In genomic region chr6:18326980-18327379, GRCh38 we compare ENCODE assay signal across 16 cellular contexts.
DNase-seq lines count a peak whose midpoint lies in the region; ATAC-seq and TF ChIP-seq lines count a peak whose summit lies in the region.
"Had no signal": no experiment of that assay in that cellular context is flagged by ENCODE, and none has a peak within 500 bp of the region (broad histone marks: within the 10 kb centered on the region; RNA-seq: fewer than 3 reads in every experiment).

No MANE protein-coding gene starts in this region.

- WGBS in aorta, 2 donors, result 46 to 58% methylated on average over 6 of the region's 6 CpGs

- H3K27me3 ChIP-seq in aorta (ENCODE audit: control insufficient read depth in 1 of 2, insufficient read depth in 2 of 2, low read length in 1 of 2) (no peaks in the 10 kb centered on the region), ascending aorta (no peaks in the 10 kb centered on the region)
- H3K27me3 ChIP-seq: MG63, SJCRH30 had no signal

- peaks cover 0 to 1% of the 10 kb centered on the region in 2 donors for H3K36me3 Mint-ChIP-seq in activated T-cell treated with anti-CD3 and anti-CD28 coated beads, Interleukin-2, amount 50 U/mL, for 72 hours (ENCODE audit: insufficient read depth in 2 of 2)
- H3K36me3 Mint-ChIP-seq in activated T-cell treated with anti-CD3 and anti-CD28 coated beads, Interleukin-2, amount 50 U/mL, for 24 hours (ENCODE audit: low read depth), result no peaks in the 10 kb centered on the region
- H3K36me3 Mint-ChIP-seq in memory B cell, result no peaks in the 10 kb centered on the region

- H3K4me1 ChIP-seq in aorta (ENCODE audit: control insufficient read depth in 1 of 2, insufficient read depth in 2 of 2, low read length in 2 of 2), result peaks cover 0 to 4% of the 10 kb centered on the region in 2 donors
- peaks cover 0 to 7% of the 10 kb centered on the region in 2 donors for H3K4me1 ChIP-seq in ascending aorta
- H3K4me1 ChIP-seq: SJCRH30 had no signal

- H3K9me3 ChIP-seq in aorta (ENCODE audit: control insufficient read depth, low read length) (no peaks in the 10 kb centered on the region), ascending aorta (no peaks in the 10 kb centered on the region)
- H3K9me3 ChIP-seq: MG63, SJCRH30 had no signal

- no peak overlapping the region for H3K4me3 Mint-ChIP-seq in activated T-cell treated with anti-CD3 and anti-CD28 coated beads, Interleukin-2, amount 50 U/mL, for 72 hours
- no peak overlapping the region for H3K4me3 Mint-ChIP-seq in activated T-cell treated with anti-CD3 and anti-CD28 coated beads, Interleukin-2, amount 50 U/mL, for 24 hours
- peak overlapping the region; percentile 31 for H3K4me3 Mint-ChIP-seq in memory B cell
- H3K4me3 Mint-ChIP-seq: GM23338 had no signal

- H3K36me3 ChIP-seq in aorta (ENCODE audit: control insufficient read depth in 1 of 2, insufficient read depth in 2 of 2, low read length in 1 of 2) (no peaks in the 10 kb centered on the region), ascending aorta (no peaks in the 10 kb centered on the region)
- H3K36me3 ChIP-seq: MG63, SJCRH30 had no signal

- H3K4me3 ChIP-seq in aorta (ENCODE audit: low read length in 2 of 2) (no peak overlapping the region), ascending aorta (no peak overlapping the region)
- H3K4me3 ChIP-seq: GM23338, MG63, SJCRH30 had no signal

- TF ChIP-seq CTCF in VCaP (conservative IDR thresholded peaks at IDR 0.05), result no peak
- no peak for TF ChIP-seq CTCF in ascending aorta (IDR thresholded peaks at IDR 0.05)

- no peak for DNase-seq in activated T-cell treated with anti-CD3 and anti-CD28 coated beads, Interleukin-2, amount 50 U/mL, for 72 hours
- DNase-seq in activated T-cell treated with anti-CD3 and anti-CD28 coated beads, Interleukin-2, amount 50 U/mL, for 24 hours, result no peak
- DNase-seq in memory B cell (ENCODE audit: low spot score in 2 of 2) (no peak), aorta (no peak), ascending aorta (ENCODE audit: low spot score in 2 of 2) (no peak), sciatic nerve (ENCODE audit: low spot score) (no peak)
- DNase-seq: MG63, NCI-H1694 treated with DMSO at 0.1 percent for 48 hours, NCI-H446 treated with DMSO at 0.1 percent for 48 hours, SJCRH30 had no signal

- peaks cover 34% of the 10 kb centered on the region for H3K4me1 Mint-ChIP-seq in activated T-cell treated with anti-CD3 and anti-CD28 coated beads, Interleukin-2, amount 50 U/mL, for 72 hours (ENCODE audit: low read depth)
- peaks cover 6% of the 10 kb centered on the region for H3K4me1 Mint-ChIP-seq in activated T-cell treated with anti-CD3 and anti-CD28 coated beads, Interleukin-2, amount 50 U/mL, for 24 hours (ENCODE audit: low read depth)
- H3K4me1 Mint-ChIP-seq in memory B cell, result peaks cover 27% of the 10 kb centered on the region

- peak overlapping the region; percentile 59; the same call in 1 of the 2 replicates for H3K27ac ChIP-seq in VCaP
- H3K27ac ChIP-seq in aorta (ENCODE audit: low read depth in 1 of 2, low read length in 2 of 2), result no peak overlapping the region
- H3K27ac ChIP-seq in ascending aorta, result no peak overlapping the region
- H3K27ac ChIP-seq: C4-2B, KMS-11, RWPE1, SJCRH30 had no signal

- peaks cover 14% of the 10 kb centered on the region for H3K27me3 Mint-ChIP-seq in activated T-cell treated with anti-CD3 and anti-CD28 coated beads, Interleukin-2, amount 50 U/mL, for 72 hours (ENCODE audit: low read depth)
- H3K27me3 Mint-ChIP-seq in activated T-cell treated with anti-CD3 and anti-CD28 coated beads, Interleukin-2, amount 50 U/mL, for 24 hours, result peaks cover 11% of the 10 kb centered on the region
- no peaks in the 10 kb centered on the region for H3K27me3 Mint-ChIP-seq in memory B cell

- no peak for ATAC-seq in activated T-cell treated with anti-CD3 and anti-CD28 coated beads, Interleukin-2, amount 50 U/mL, for 72 hours (replicated peaks in 1 of 2)
- ATAC-seq in memory B cell (ENCODE audit: low read depth) (no peak), aorta (ENCODE audit: low FRiP score) (peak; percentile 17), sciatic nerve (no peak), GM21737 (IDR thresholded peaks at IDR 0.05; ENCODE audit: unreplicated experiment) (no peak)

- H3K27ac Mint-ChIP-seq in activated T-cell treated with anti-CD3 and anti-CD28 coated beads, Interleukin-2, amount 50 U/mL, for 72 hours, result peak overlapping the region; percentile 92
- no peak overlapping the region for H3K27ac Mint-ChIP-seq in activated T-cell treated with anti-CD3 and anti-CD28 coated beads, Interleukin-2, amount 50 U/mL, for 24 hours
- H3K27ac Mint-ChIP-seq in memory B cell, result no peak overlapping the region
- H3K27ac Mint-ChIP-seq: GM23338 had no signal

- no peaks in the 10 kb centered on the region for H3K9me3 Mint-ChIP-seq in activated T-cell treated with anti-CD3 and anti-CD28 coated beads, Interleukin-2, amount 50 U/mL, for 72 hours
- no peaks in the 10 kb centered on the region for H3K9me3 Mint-ChIP-seq in activated T-cell treated with anti-CD3 and anti-CD28 coated beads, Interleukin-2, amount 50 U/mL, for 24 hours
- peaks cover 1% of the 10 kb centered on the region for H3K9me3 Mint-ChIP-seq in memory B cell
- H3K9me3 Mint-ChIP-seq: GM23338 had no signal

- intact Hi-C loops in aorta (cut with DNase I), result loop anchor here in 1 of 2 donors (10.0 kb wide), 1 partner anchor 58 kb away; the partner anchor contains the start of gene RNF144B
- intact Hi-C loops in ascending aorta (cut with DNase I), result loop anchor here (5.0 to 10.0 kb wide), 2 partner anchors 60 to 88 kb away; no protein-coding TSS in a partner anchor
- intact Hi-C loops in sciatic nerve (cut with DNase I), result loop anchor here (10.0 kb wide), 1 partner anchor 178 kb away; no protein-coding TSS in a partner anchor
